In the genomic region with DNA sequence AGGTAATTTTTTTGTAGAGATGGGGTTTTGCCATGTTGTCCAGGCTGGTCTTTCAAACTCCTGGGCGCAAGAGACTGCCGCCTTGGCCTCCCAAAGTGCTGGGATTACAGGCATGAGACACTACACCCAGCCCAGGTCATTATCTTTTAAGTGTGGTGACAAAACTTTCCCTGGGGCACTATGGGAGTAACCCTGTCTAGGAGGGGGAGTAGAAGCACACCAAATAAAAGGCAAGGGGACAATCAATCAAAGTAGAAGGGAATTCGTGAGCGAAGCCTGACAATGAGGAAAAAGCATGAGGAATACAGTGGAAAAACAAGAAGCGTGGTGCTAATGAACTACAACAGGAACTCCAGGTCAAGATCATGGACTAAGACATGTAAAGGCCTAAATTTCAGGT, we compare ENCODE assay signal across 15 cellular contexts. TPM values are rescaled to one million over a fixed set of nuclear protein-coding genes. Genes with fewer than 3 reads are reported as not detected.
DNase-seq lines count a peak whose midpoint lies in the region; ATAC-seq and TF ChIP-seq lines count a peak whose summit lies in the region.
"Had no signal": no experiment of that assay in that cellular context is flagged by ENCODE, and none has a peak within 500 bp of the region (broad histone marks: within the 10 kb centered on the region; RNA-seq: fewer than 3 reads in every experiment).

No MANE protein-coding gene starts in this region.

- POLR2A ChIA-PET in CD8-positive, alpha-beta memory T cell (lab: Charles Lee) = no interaction called here

- H3K27me3 ChIP-seq in endodermal cell (ENCODE audit: control insufficient read depth, insufficient read depth, low read length, poor library complexity, severe bottlenecking) = no peaks in the 10 kb centered on the region
- no peaks in the 10 kb centered on the region for H3K27me3 ChIP-seq in CD8-positive, alpha-beta memory T cell (ENCODE audit: insufficient read depth, low read length, poor library complexity, severe bottlenecking)

- 91 to 95% methylated on average over 3 to 5 of the region's 5 CpGs for WGBS in endodermal cell (ENCODE audit: insufficient coverage in 1 of 2, insufficient read length in 1 of 2), 2 experiments

- CTCF ChIA-PET in CD8-positive, alpha-beta memory T cell (lab: Charles Lee) = no interaction called here

- DNase-seq in activated T-cell treated with anti-CD3 and anti-CD28 coated beads, Interleukin-2, amount 50 U/mL, for 24 hours = no peak
- no peak for DNase-seq in activated T-cell treated with anti-CD3 and anti-CD28 coated beads for 4 hours
- DNase-seq in endodermal cell = no peak
- DNase-seq in neural crest cell (ENCODE audit: low read depth, low spot score) = no peak
- DNase-seq in NCI-H1930 (lab: John Stamatoyannopoulos, UW) = no peak
- DNase-seq in CD8-positive, alpha-beta memory T cell = no peak
- DNase-seq: Caco-2; CD8-positive, alpha-beta T cell had no signal

- peaks cover 21% of the 10 kb centered on the region for H3K36me3 Mint-ChIP-seq in activated T-cell treated with anti-CD3 and anti-CD28 coated beads, Interleukin-2, amount 50 U/mL, for 24 hours (ENCODE audit: low read depth)
- H3K36me3 Mint-ChIP-seq in endodermal cell (ENCODE audit: low read depth) (peaks cover 7% of the 10 kb centered on the region), neural crest cell (ENCODE audit: low read depth) (peaks cover under 1% of the 10 kb centered on the region)
- H3K36me3 Mint-ChIP-seq in CD8-positive, alpha-beta memory T cell = peaks cover 0 to 19% (median 5%) of the 10 kb centered on the region in 3 donors

- H3K9me3 ChIP-seq in endodermal cell (ENCODE audit: control insufficient read depth, low read length) = no peaks in the 10 kb centered on the region
- no peaks in the 10 kb centered on the region for H3K9me3 ChIP-seq in CD8-positive, alpha-beta memory T cell (ENCODE audit: low read length)
- H3K9me3 ChIP-seq: Caco-2 had no signal

- no peak overlapping the region for H3K9ac ChIP-seq in endodermal cell (ENCODE audit: extremely low read depth, low read length, poor library complexity, severe bottlenecking)
- H3K9ac ChIP-seq: KMS-11 had no signal

- no peak for ATAC-seq in GM18511 (IDR thresholded peaks at IDR 0.05; ENCODE audit: unreplicated experiment)
- ATAC-seq: CD8-positive, alpha-beta T cell; GM12878; HCT116; HepG2 had no signal

- H3K4me1 ChIP-seq in endodermal cell (ENCODE audit: control insufficient read depth, insufficient read depth, low read length) = peaks cover 8% of the 10 kb centered on the region
- H3K4me1 ChIP-seq in CD8-positive, alpha-beta memory T cell (ENCODE audit: insufficient read depth, low read length) = peaks cover 9% of the 10 kb centered on the region
- H3K4me1 ChIP-seq: Caco-2 had no signal

- H3K27ac ChIP-seq in endodermal cell (ENCODE audit: low read depth, low read length) = no peak overlapping the region
- no peak overlapping the region for H3K27ac ChIP-seq in CD8-positive, alpha-beta memory T cell (ENCODE audit: low read depth, low read length)
- H3K27ac ChIP-seq: 22Rv1, KMS-11 had no signal

- no peaks in the 10 kb centered on the region for H3K9me3 Mint-ChIP-seq in activated T-cell treated with anti-CD3 and anti-CD28 coated beads, Interleukin-2, amount 50 U/mL, for 24 hours
- no peaks in the 10 kb centered on the region for H3K9me3 Mint-ChIP-seq in endodermal cell
- H3K9me3 Mint-ChIP-seq in neural crest cell = no peaks in the 10 kb centered on the region
- no peaks in the 10 kb centered on the region for H3K9me3 Mint-ChIP-seq in CD8-positive, alpha-beta memory T cell
- H3K9me3 Mint-ChIP-seq: CD14-positive monocyte; CD8-positive, alpha-beta T cell had no signal

- TF ChIP-seq CTCF in endodermal cell (conservative IDR thresholded peaks at IDR 0.05) (no peak), neural crest cell (conservative IDR thresholded peaks at IDR 0.05) (no peak)

- no peak overlapping the region for H3K4me3 Mint-ChIP-seq in activated T-cell treated with anti-CD3 and anti-CD28 coated beads, Interleukin-2, amount 50 U/mL, for 24 hours
- H3K4me3 Mint-ChIP-seq in endodermal cell (no peak overlapping the region), neural crest cell (no peak overlapping the region)
- H3K4me3 Mint-ChIP-seq in CD8-positive, alpha-beta memory T cell = peak overlapping the region in 1 of 7 donors; percentile 18
- H3K4me3 Mint-ChIP-seq: CD14-positive monocyte; CD8-positive, alpha-beta T cell had no signal

- no peak overlapping the region for H3K4me3 ChIP-seq in endodermal cell (ENCODE audit: low read length)
- no peak overlapping the region for H3K4me3 ChIP-seq in CD8-positive, alpha-beta memory T cell (ENCODE audit: low read length)
- H3K4me3 ChIP-seq: GM12878 had no signal

- no peaks in the 10 kb centered on the region for H3K27me3 Mint-ChIP-seq in activated T-cell treated with anti-CD3 and anti-CD28 coated beads, Interleukin-2, amount 50 U/mL, for 24 hours
- no peaks in the 10 kb centered on the region for H3K27me3 Mint-ChIP-seq in endodermal cell (ENCODE audit: insufficient read depth)
- H3K27me3 Mint-ChIP-seq in neural crest cell (ENCODE audit: low read depth) = no peaks in the 10 kb centered on the region
- H3K27me3 Mint-ChIP-seq in CD8-positive, alpha-beta memory T cell = no peaks in the 10 kb centered on the region

- H3K4me1 Mint-ChIP-seq in activated T-cell treated with anti-CD3 and anti-CD28 coated beads, Interleukin-2, amount 50 U/mL, for 24 hours (ENCODE audit: low read depth) = peaks cover 43% of the 10 kb centered on the region
- peaks cover 24% of the 10 kb centered on the region for H3K4me1 Mint-ChIP-seq in endodermal cell
- peaks cover 18% of the 10 kb centered on the region for H3K4me1 Mint-ChIP-seq in neural crest cell
- peaks cover 29 to 69% (median 50%) of the 10 kb centered on the region in 3 donors for H3K4me1 Mint-ChIP-seq in CD8-positive, alpha-beta memory T cell

- peak overlapping the region; percentile 11 for H3K27ac Mint-ChIP-seq in activated T-cell treated with anti-CD3 and anti-CD28 coated beads, Interleukin-2, amount 50 U/mL, for 24 hours
- peak overlapping the region; percentile 36 for H3K27ac Mint-ChIP-seq in endodermal cell
- peak overlapping the region; percentile 46 for H3K27ac Mint-ChIP-seq in neural crest cell (ENCODE audit: unreplicated experiment)
- H3K27ac Mint-ChIP-seq in CD8-positive, alpha-beta memory T cell = peak overlapping the region in 2 of 8 donors; percentile 8 to 48
- H3K27ac Mint-ChIP-seq: CD8-positive, alpha-beta T cell had no signal

- H3K36me3 ChIP-seq in endodermal cell (ENCODE audit: control insufficient read depth, insufficient read depth, low read length) = no peaks in the 10 kb centered on the region
- H3K36me3 ChIP-seq in CD8-positive, alpha-beta memory T cell (ENCODE audit: insufficient read depth, low read length) = peaks cover under 1% of the 10 kb centered on the region

RNA-seq across cellular contexts. Expression of gene IDE, which starts 31.4 kb away (rescaled TPM):
- 10 to 100 TPM; 56.3 to 63.3 TPM for total RNA-seq in endodermal cell
- 22.8 TPM for polyA plus RNA-seq in endodermal cell (2013, experiment 1 of 2)
- 21.8 TPM for polyA plus RNA-seq in endodermal cell (2013, experiment 2 of 2)
- total RNA-seq in neural crest cell = 49.1 and 51.1 TPM in 2 replicates
- total RNA-seq in CD8-positive, alpha-beta memory T cell = 10 to 100 TPM; 42.4 to 42.8 TPM
- 19.0 TPM for polyA plus RNA-seq in CD8-positive, alpha-beta memory T cell

RNA-seq across cellular contexts. Expression of gene KIF11, which starts 50.5 kb away (rescaled TPM):
- total RNA-seq in endodermal cell = 10 to 100 TPM; 36.5 to 55.7 TPM
- 63.2 TPM for polyA plus RNA-seq in endodermal cell (2013, experiment 1 of 2)
- polyA plus RNA-seq in endodermal cell (2013, experiment 2 of 2) = 71.0 TPM
- total RNA-seq in neural crest cell = 70.8 and 71.5 TPM in 2 replicates
- 10 to 100 TPM; 36.2 to 37.1 TPM for total RNA-seq in CD8-positive, alpha-beta memory T cell
- polyA plus RNA-seq in CD8-positive, alpha-beta memory T cell = 1.0 TPM
